18 cellular contexts compared by ENCODE assay signal in the genomic region with DNA sequence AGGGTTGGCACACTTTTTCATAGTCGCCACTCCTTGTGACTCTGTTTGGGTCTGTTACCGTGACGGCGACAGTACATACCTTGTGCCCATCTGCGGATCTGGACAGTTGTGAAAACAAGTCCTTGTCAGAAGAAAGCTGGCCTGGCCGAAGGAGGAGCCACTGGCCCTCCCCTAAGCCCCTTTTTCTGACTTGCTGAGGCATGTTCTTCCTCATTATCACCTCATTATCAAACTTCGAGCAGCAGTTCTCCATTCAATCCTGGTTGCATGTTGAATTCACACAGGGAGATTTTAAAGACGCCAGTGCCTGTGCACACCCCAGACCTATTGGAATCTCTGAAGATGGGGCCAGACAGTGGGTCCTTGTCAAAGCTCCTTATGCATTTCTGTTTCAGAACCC.
"Had no signal": no experiment of that assay in that cellular context is flagged by ENCODE, and none has a peak within 500 bp of the region (broad histone marks: within the 10 kb centered on the region; RNA-seq: fewer than 3 reads in every experiment).

No MANE protein-coding gene starts in this region.

- H3K9me3 Mint-ChIP-seq: activated CD4-positive, alpha-beta T cell treated with anti-CD3 and anti-CD28 coated beads, Interleukin-2, amount 10 ng/mL, durations not matched to agents 7 days and 5 days; activated T-helper 2 cell treated with anti-CD3 and anti-CD28 coated beads, Interferon-gamma antibody, Interleukin-2, Interleukin-4, amounts not matched to agents 10 μg/mL and 5 μg/mL and 100 μg/mL, durations not matched to agents 14 hours and 24 hours and 36 hours; dendritic cell treated with granulocyte-macrophage colony-stimulating factor and Interleukin-4, amounts not matched to agents 40 ng/mL and 50 ng/mL, for 4 days had no signal

- H3K27me3 Mint-ChIP-seq: activated CD4-positive, alpha-beta T cell treated with anti-CD3 and anti-CD28 coated beads, Interleukin-2, amount 10 ng/mL, durations not matched to agents 7 days and 5 days; dendritic cell treated with granulocyte-macrophage colony-stimulating factor and Interleukin-4, amounts not matched to agents 40 ng/mL and 50 ng/mL, for 4 days; memory B cell; naive B cell had no signal

- ATAC-seq: left ventricle myocardium superior, mucosa of descending colon had no signal

- H3K27ac ChIP-seq: neutrophil, parathyroid adenoma, sigmoid colon, tibial artery had no signal

- H3K9ac ChIP-seq: parathyroid adenoma had no signal

- H3K27ac Mint-ChIP-seq: activated CD4-positive, alpha-beta T cell treated with anti-CD3 and anti-CD28 coated beads, Interleukin-2, amount 10 ng/mL, durations not matched to agents 7 days and 5 days; activated T-helper 2 cell treated with anti-CD3 and anti-CD28 coated beads, Interferon-gamma antibody, Interleukin-2, Interleukin-4, amounts not matched to agents 10 μg/mL and 5 μg/mL and 100 μg/mL, durations not matched to agents 14 hours and 24 hours and 36 hours; dendritic cell treated with granulocyte-macrophage colony-stimulating factor and Interleukin-4, amounts not matched to agents 40 ng/mL and 50 ng/mL, for 4 days; memory B cell had no signal

- H3K79me2 ChIP-seq: parathyroid adenoma had no signal

- DNase-seq: activated CD4-positive, alpha-beta T cell treated with anti-CD3 and anti-CD28 coated beads, Interleukin-2, amount 10 ng/mL, durations not matched to agents 7 days and 5 days; activated naive CD4-positive, alpha-beta T cell treated with Interleukin-2 at 50 U/mL for 16 hours; activated T-cell treated with anti-CD3 and anti-CD28 coated beads for 4 hours; effector memory CD4-positive, alpha-beta T cell; esophagus squamous epithelium; left ventricle myocardium superior; mucosa of descending colon; naive B cell; sigmoid colon; stimulated activated CD4-positive, alpha-beta T cell treated with anti-CD3 and anti-CD28 coated beads, Interleukin-4, amount 100 ng/mL, for 4 hours; stimulated activated naive CD4-positive, alpha-beta T cell treated with Interleukin-2 at 50 U/mL for 16 hours; T1000; tibial artery had no signal

- H3K4me1 ChIP-seq: parathyroid adenoma had no signal

- H3K4me3 Mint-ChIP-seq: activated CD4-positive, alpha-beta T cell treated with anti-CD3 and anti-CD28 coated beads, Interleukin-2, amount 10 ng/mL, durations not matched to agents 7 days and 5 days; dendritic cell treated with granulocyte-macrophage colony-stimulating factor and Interleukin-4, amounts not matched to agents 40 ng/mL and 50 ng/mL, for 4 days; memory B cell had no signal

- H3K27me3 ChIP-seq: esophagus squamous epithelium, neutrophil, sigmoid colon, tibial artery had no signal

- H3K9me3 ChIP-seq: esophagus squamous epithelium, mucosa of descending colon, neutrophil, sigmoid colon, tibial artery had no signal

- H3K4me3 ChIP-seq: esophagus squamous epithelium, mucosa of descending colon, sigmoid colon, tibial artery had no signal
